Comparison of ENCODE assay signal across 8 cellular contexts in genomic region chr6:42564496-42564890, GRCh38. TPM values are rescaled to one million over a fixed set of nuclear protein-coding genes. Genes with fewer than 3 reads are reported as not detected.
DNase-seq lines count a peak whose midpoint lies in the region; ATAC-seq and TF ChIP-seq lines count a peak whose summit lies in the region.

No MANE protein-coding gene starts in this region.

- no peaks in the 10 kb centered on the region for H3K9me3 Mint-ChIP-seq in natural killer cell treated with Interleukin-12 subunit alpha and Interleukin-12 subunit beta and Interleukin-15 and Interleukin-18, amount 100 ng/mL, for 72 hours

- peak overlapping the region; percentile 79 to 93 for H3K27ac Mint-ChIP-seq in natural killer cell treated with Interleukin-12 subunit alpha and Interleukin-12 subunit beta and Interleukin-15 and Interleukin-18, amount 100 ng/mL, for 72 hours

- CTCF ChIA-PET in A673 (lab: Charles Lee), result interaction anchor here (0.6 to 2.7 kb wide), 3 partner anchors 17 to 312 kb away, joined by 4 to 9 read pairs (median 7); no protein-coding TSS in a partner anchor

- H3K4me3 ChIP-seq in A673 (ENCODE audit: low read depth, low read length, poor library complexity, severe bottlenecking), result peak overlapping the region; percentile 83
- peak overlapping the region; percentile 57 to 100 (median 92) for H3K4me3 ChIP-seq in dorsolateral prefrontal cortex

- no peaks in the 10 kb centered on the region for H3K36me3 ChIP-seq in A673 (ENCODE audit: insufficient read depth, low read length, poor library complexity, severe bottlenecking)

- intact Hi-C loops in A673 (cut with micrococcal nuclease; ENCODE audit: unreplicated experiment), result loop anchor here (10.0 kb wide), 1 partner anchor 160 kb away; the partner anchor contains the start of gene PRPH2
- intact Hi-C loops in dorsolateral prefrontal cortex (cut with DNase I), result loop anchor here (5.0 to 10.0 kb wide), 4 partner anchors 180 to 450 kb away; partner anchors contain the start of genes TBCC (in 2 of the 2), KLHDC3 (in 1 of the 2), MEA1 (in 1 of the 2) and MRPS10 (in 1 of the 2)

- no peaks in the 10 kb centered on the region for H3K27me3 ChIP-seq in A673 (replicated peaks; ENCODE audit: insufficient read depth, low read depth, low read length, poor library complexity)
- H3K27me3 ChIP-seq in dorsolateral prefrontal cortex, result no peaks in the 10 kb centered on the region

- ATAC-seq in GM19043 (IDR thresholded peaks at IDR 0.05; ENCODE audit: low read depth, unreplicated experiment) (peak; percentile 20), GM18867 (IDR thresholded peaks at IDR 0.05; ENCODE audit: unreplicated experiment) (no peak)
- peak; percentile 48 to 60 for ATAC-seq in natural killer cell treated with Interleukin-12 subunit alpha and Interleukin-12 subunit beta and Interleukin-15 and Interleukin-18, amount 100 ng/mL, for 72 hours

- H3K4me1 ChIP-seq in A673 (ENCODE audit: insufficient read depth, low read length, poor library complexity, severe bottlenecking), result no peaks in the 10 kb centered on the region

- DNase-seq in A673 (ENCODE audit: low spot score), result no peak
- peak; percentile 47 to 68 for DNase-seq in NCI-H526 (lab: John Stamatoyannopoulos, UW)
- DNase-seq in dorsolateral prefrontal cortex, result no peak
- DNase-seq in natural killer cell treated with Interleukin-12 subunit alpha and Interleukin-12 subunit beta and Interleukin-15 and Interleukin-18, amount 100 ng/mL, for 72 hours (ENCODE audit: low spot score), result no peak
- no peak for DNase-seq in activated effector memory CD4-positive, alpha-beta T cell treated with Interleukin-2 at 50 U/mL for 16 hours
- no peak for DNase-seq in iPS-NIHi7 (ENCODE audit: extremely low spot score)

- peaks cover 6% of the 10 kb centered on the region for H3K36me3 Mint-ChIP-seq in natural killer cell treated with Interleukin-12 subunit alpha and Interleukin-12 subunit beta and Interleukin-15 and Interleukin-18, amount 100 ng/mL, for 72 hours

- H3K4me3 Mint-ChIP-seq in natural killer cell treated with Interleukin-12 subunit alpha and Interleukin-12 subunit beta and Interleukin-15 and Interleukin-18, amount 100 ng/mL, for 72 hours, result peak overlapping the region; percentile 99

- H3K4me1 Mint-ChIP-seq in natural killer cell treated with Interleukin-12 subunit alpha and Interleukin-12 subunit beta and Interleukin-15 and Interleukin-18, amount 100 ng/mL, for 72 hours (ENCODE audit: low read depth in 2 of 2), result peaks cover 33 to 39% of the 10 kb centered on the region in 2 donors

- BruUV-seq in A673 (replicated peaks; lab: Mats Ljungman, UMichigan), result no TSS peak

- H3K27ac ChIP-seq in A673 (ENCODE audit: low read depth, low read length, poor library complexity, severe bottlenecking) (peak overlapping the region; percentile 85), dorsolateral prefrontal cortex (peak overlapping the region; percentile 69 to 100 (median 97))

- TF ChIP-seq CTCF in A673 (conservative IDR thresholded peaks at IDR 0.05; ENCODE audit: low read depth, low read length) (no peak), dorsolateral prefrontal cortex (IDR thresholded peaks at IDR 0.05 in 54 of 56, conservative IDR thresholded peaks at IDR 0.05 in 2 of 56; ENCODE audit: low read depth in 1 of 56, partially characterized antibody in 56 of 56) (no peak)

- H3K27me3 Mint-ChIP-seq in natural killer cell treated with Interleukin-12 subunit alpha and Interleukin-12 subunit beta and Interleukin-15 and Interleukin-18, amount 100 ng/mL, for 72 hours, result peaks cover 0 to 4% of the 10 kb centered on the region in 2 donors

- POLR2A ChIA-PET in A673 (lab: Charles Lee; ENCODE audit: low non-redundant PET), result no interaction called here

- no peaks in the 10 kb centered on the region for H3K9me3 ChIP-seq in A673 (ENCODE audit: low read depth, low read length, poor library complexity, severe bottlenecking)

RNA-seq across cellular contexts. Expression of gene UBR2, which starts 0.7 kb away (rescaled TPM):
- total RNA-seq in A673 (2021) (17.5 and 21.1 TPM in 2 replicates), dorsolateral prefrontal cortex (10 to 100 TPM; 29.5 to 56.9 (median 37.2) TPM)
- 10 to 100 TPM; 31.9 to 34.2 TPM for total RNA-seq in natural killer cell treated with Interleukin-12 subunit alpha and Interleukin-12 subunit beta and Interleukin-15 and Interleukin-18, amount 100 ng/mL, for 72 hours

Comparison
In these comparisons a context has a peak if more than half of its experiments do, and no peak if none do; other contexts are left out.
1. DNase-seq: peak in NCI-H526 (2 of 2); none in A673 (single experiment), dorsolateral prefrontal cortex (0 of 10), natural killer cell treated with Interleukin-12 subunit alpha and Interleukin-12 subunit beta and Interleukin-15 and Interleukin-18, amount 100 ng/mL, for 72 hours (single experiment), activated effector memory CD4-positive, alpha-beta T cell treated with Interleukin-2 at 50 U/mL for 16 hours (single experiment) and iPS-NIHi7 (single experiment).